Comparison of ENCODE assay signal across 25 cellular contexts in the genomic region with DNA sequence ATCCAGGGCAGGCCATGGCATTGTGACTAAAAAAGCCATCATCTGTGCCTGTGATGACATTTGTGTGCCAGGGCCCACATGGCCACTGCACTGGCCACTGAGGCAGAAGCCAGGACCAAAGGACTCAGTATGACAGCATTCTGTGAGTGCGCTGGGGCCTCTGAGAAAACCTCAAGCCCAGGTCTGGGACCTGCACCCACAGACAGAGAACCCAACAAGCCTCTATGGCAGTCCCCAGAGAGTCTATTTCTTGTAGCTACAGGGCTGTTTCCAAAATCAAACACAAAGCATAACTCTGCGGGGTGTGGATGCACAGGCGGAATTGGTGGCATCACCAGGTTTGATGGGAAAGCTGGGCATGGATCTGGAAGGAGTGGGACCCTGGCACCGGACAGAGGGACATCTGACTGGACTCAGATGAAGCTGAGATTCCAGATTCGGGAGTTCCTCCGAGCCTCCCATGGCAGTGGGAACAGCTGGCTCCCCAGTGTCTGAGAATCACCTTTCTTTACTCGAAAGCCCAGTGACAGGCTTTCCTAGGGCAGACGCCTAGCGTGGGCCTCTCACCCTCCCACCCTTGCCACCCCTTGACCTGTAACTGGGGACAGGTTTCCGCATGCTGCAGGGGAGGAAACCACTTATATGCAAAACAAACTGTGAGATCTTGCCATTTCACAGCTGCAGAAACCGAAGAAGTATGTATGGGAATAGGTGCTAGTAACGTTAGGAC.
A peak's percentile ranks its signal among the peaks of the same experiment; 100 is the strongest.
DNase-seq lines count a peak whose midpoint lies in the region; ATAC-seq, FAIRE-seq and TF ChIP-seq lines count a peak whose summit lies in the region.
"Had no signal": no experiment of that assay in that cellular context is flagged by ENCODE, and none has a peak within 500 bp of the region (broad histone marks: within the 10 kb centered on the region; RNA-seq: fewer than 3 reads in every experiment).

No MANE protein-coding gene starts in this region.

- H3K9me3 ChIP-seq in GM12878 (replicated peaks; ENCODE audit: control insufficient read depth, insufficient read depth, low read length): no peaks in the 10 kb centered on the region; the same call in 2 of the 3 replicates
- H3K9me3 ChIP-seq: left lung, neutrophil, tibial artery had no signal

- no peak overlapping the region for H3K4me3 Mint-ChIP-seq in nephron
- H3K4me3 Mint-ChIP-seq: CD8-positive, alpha-beta memory T cell; central memory CD8-positive, alpha-beta T cell; stimulated activated effector memory CD8-positive, alpha-beta T cell treated with anti-CD3 and anti-CD28 coated beads, Interleukin-12 subunit alpha, Interleukin-12 subunit beta, amount 100 ng/mL, for 72 hours had no signal

- peaks cover 0 to 2% of the 10 kb centered on the region in 2 experiments; a peak in 2 of 4 replicates for H3K36me3 ChIP-seq in GM12878 (ENCODE audit: control insufficient read depth in 2 of 2, insufficient read depth in 2 of 2, low read length in 1 of 2)
- H3K36me3 ChIP-seq: neutrophil had no signal

- no peak overlapping the region for H3K9ac ChIP-seq in GM12878 (ENCODE audit: control insufficient read depth, insufficient read depth, low read length)

- SMC1A ChIA-PET in GM12878 (lab: Charles Lee; ENCODE audit: uncharacterized antibody, unreplicated experiment): interaction anchor here (0.6 kb wide), 2 partner anchors 345 to 1271 kb away, joined by 3 read pairs; no protein-coding TSS in a partner anchor

- H3K79me2 ChIP-seq in GM12878 (ENCODE audit: control insufficient read depth, insufficient read depth, low read length): no peaks in the 10 kb centered on the region

- no peak for TF ChIP-seq CTCF in GM12878 (IDR thresholded peaks at IDR 0.05 in 2 of 3, conservative IDR thresholded peaks at IDR 0.05 in 1 of 3; ENCODE audit: control insufficient read depth in 2 of 3, extremely low read depth in 1 of 3, insufficient read depth in 1 of 3, low read depth in 3 of 3, low read length in 3 of 3)
- no peak for TF ChIP-seq CTCF in nephron (IDR thresholded peaks at IDR 0.05; ENCODE audit: unreplicated experiment in 3 of 3)

- H2AFZ ChIP-seq in GM12878 (ENCODE audit: control insufficient read depth, low read depth, low read length): peak overlapping the region; percentile 1; the same call in 1 of the 2 replicates
- H2AFZ ChIP-seq: PC-9 had no signal

- no TSS peak for BruUV-seq in GM12878 (replicated peaks; lab: Mats Ljungman, UMichigan)

- peak; percentile 89 for FAIRE-seq in GM12878 (lab: Jason Lieb, UNC)

- peaks cover 14% of the 10 kb centered on the region for H3K36me3 Mint-ChIP-seq in nephron (ENCODE audit: low read depth)

- CTCF ChIA-PET in GM12878 (lab: Yijun Ruan, JAX): interaction anchor here (1.2 to 3.0 kb wide), 3 partner anchors 12 to 44 kb away, joined by 3 to 9 read pairs (median 4); no protein-coding TSS in a partner anchor

- DNase-seq in GM12878 (ENCODE audit: low read depth, low spot score) (peak; percentile 46), posterior vena cava (ENCODE audit: low spot score) (no peak), NCI-H1048 (lab: John Stamatoyannopoulos, UW) (no peak), NCI-H2107 (lab: John Stamatoyannopoulos, UW) (no peak)
- DNase-seq: activated CD4-positive, alpha-beta T cell treated with anti-CD3 and anti-CD28 coated beads, Interleukin-2, amount 50 U/mL, for 48 hours; activated naive CD4-positive, alpha-beta T cell treated with Interleukin-2 at 50 U/mL for 16 hours; activated T-cell treated with anti-CD3 and anti-CD28 coated beads, Interleukin-2, amount 50 U/mL, for 1 hour; CD8-positive, alpha-beta memory T cell; DMS53; effector memory CD4-positive, alpha-beta T cell; glutamatergic neuron; left lung; NCI-H1436; NCI-H82; PC-9; stimulated activated CD4-positive, alpha-beta T cell treated with anti-CD3 and anti-CD28 coated beads, Interleukin-15, amount 100 ng/mL, for 24 hours; T-helper 1 cell; tibial artery had no signal

- 19% methylated on average over 12 of the region's 12 CpGs for WGBS in GM12878 (ENCODE audit: insufficient coverage, insufficient replicate concordance, low lambda C conversion rate, missing lambda C conversion rate)

- no peak overlapping the region for H3K4me3 ChIP-seq in GM12878
- H3K4me3 ChIP-seq: left lung, PC-9, tibial artery had no signal

- no peaks in the 10 kb centered on the region for H3K4me1 Mint-ChIP-seq in nephron

- peak overlapping the region; percentile 58 for H3K27ac ChIP-seq in GM12878 (ENCODE audit: control insufficient read depth, insufficient read depth)
- H3K27ac ChIP-seq: left lung, neutrophil, PC-9, tibial artery had no signal

- H3K4me1 ChIP-seq in GM12878 (ENCODE audit: control insufficient read depth, insufficient read depth, low read length): peaks cover 16% of the 10 kb centered on the region

- H3K27me3 ChIP-seq in GM12878 (replicated peaks in 1 of 2; ENCODE audit: control insufficient read depth in 2 of 2, insufficient read depth in 2 of 2, low read length in 1 of 2): no peaks in the 10 kb centered on the region
- H3K27me3 ChIP-seq: left lung, neutrophil, tibial artery had no signal

- TF ChIP-seq EP300 in GM12878 (IDR thresholded peaks at IDR 0.05; ENCODE audit: borderline replicate concordance in 1 of 2, control insufficient read depth in 1 of 2, low read depth in 2 of 2, low read length in 2 of 2): no peak

- POLR2A ChIA-PET in GM12878 (lab: Charles Lee): interaction anchor here (0.5 kb wide), 1 partner anchor 272 kb away, joined by 7 read pairs; no protein-coding TSS in a partner anchor

- H3K27me3 Mint-ChIP-seq in nephron (ENCODE audit: low read depth): no peaks in the 10 kb centered on the region
- H3K27me3 Mint-ChIP-seq: CD8-positive, alpha-beta memory T cell; central memory CD8-positive, alpha-beta T cell had no signal

- in situ Hi-C loops in GM12878 (cut with MboI): no loop called here

- peak overlapping the region in 2 of 3 experiments; percentile 27 to 38 for H3K27ac Mint-ChIP-seq in nephron
- H3K27ac Mint-ChIP-seq: stimulated activated effector memory CD8-positive, alpha-beta T cell treated with anti-CD3 and anti-CD28 coated beads, Interleukin-12 subunit alpha, Interleukin-12 subunit beta, amount 100 ng/mL, for 72 hours had no signal

- H3K4me2 ChIP-seq in GM12878 (ENCODE audit: control insufficient read depth, insufficient read depth): peak overlapping the region; percentile 57
- H3K4me2 ChIP-seq: PC-9 had no signal

- RAD21 ChIA-PET in GM12878 (lab: Charles Lee; ENCODE audit: unreplicated experiment): no interaction called here

- H3K9me3 Mint-ChIP-seq in nephron: no peaks in the 10 kb centered on the region
- H3K9me3 Mint-ChIP-seq: CD8-positive, alpha-beta memory T cell; central memory CD8-positive, alpha-beta T cell; stimulated activated effector memory CD8-positive, alpha-beta T cell treated with anti-CD3 and anti-CD28 coated beads, Interleukin-12 subunit alpha, Interleukin-12 subunit beta, amount 100 ng/mL, for 72 hours had no signal

- ATAC-seq in GM19351 (IDR thresholded peaks at IDR 0.05; ENCODE audit: unreplicated experiment) (peak; percentile 96), HG02870 (IDR thresholded peaks at IDR 0.05; ENCODE audit: unreplicated experiment) (peak; percentile 87), GM12878 (peak; percentile 91), GM18909 (IDR thresholded peaks at IDR 0.05; ENCODE audit: poor library complexity, unreplicated experiment) (no peak)
- ATAC-seq: stimulated activated effector memory CD8-positive, alpha-beta T cell treated with anti-CD3 and anti-CD28 coated beads, Interleukin-12 subunit alpha, Interleukin-12 subunit beta, amount 100 ng/mL, for 72 hours had no signal

- no peak for TF ChIP-seq POLR2A in GM12878 (IDR thresholded peaks at IDR 0.05; ENCODE audit: low read depth, low read length)

- intact Hi-C loops in GM12878 (cut with micrococcal nuclease; ENCODE audit: unreplicated experiment) (no loop called here), posterior vena cava (cut with DNase I) (no loop called here)

- H4K20me1 ChIP-seq in GM12878 (ENCODE audit: control insufficient read depth, insufficient read depth): no peaks in the 10 kb centered on the region

- TF ChIP-seq RAD21 in GM12878 (IDR thresholded peaks at IDR 0.05; ENCODE audit: insufficient read depth, low read depth, low read length): no peak

TF ChIP-seq in GM12878, 131 proteins besides CTCF, POLR2A, EP300 and RAD21:
- no peak for TF ChIP-seq HCFC1 (IDR thresholded peaks at IDR 0.05; ENCODE audit: low read length)
- TF ChIP-seq SIN3A (IDR thresholded peaks at IDR 0.05; ENCODE audit: low read depth, low read length): no peak
- peak; percentile 83 for TF ChIP-seq NR2F1 (conservative IDR thresholded peaks at IDR 0.05)
- TF ChIP-seq POU2F2 (IDR thresholded peaks at IDR 0.05; ENCODE audit: borderline replicate concordance, low read depth, low read length): peak; percentile 85; the same call in 2 of the 3 replicates
